ENCODE assay signal across 14 cellular contexts in genomic region chr21:29163381-29164115, GRCh38. TPM values are rescaled to one million over a fixed set of nuclear protein-coding genes. Genes with fewer than 3 reads are reported as not detected.
DNase-seq lines count a peak whose midpoint lies in the region; ATAC-seq, FAIRE-seq and TF ChIP-seq lines count a peak whose summit lies in the region.
"Had no signal": no experiment of that assay in that cellular context is flagged by ENCODE, and none has a peak within 500 bp of the region (broad histone marks: within the 10 kb centered on the region; RNA-seq: fewer than 3 reads in every experiment).

No MANE protein-coding gene starts in this region.

- no peak overlapping the region for H3K27ac Mint-ChIP-seq in T-cell

- H2AFZ ChIP-seq in K562 (ENCODE audit: low read depth, low read length), result no peak overlapping the region

- no peak overlapping the region for H3K4me2 ChIP-seq in K562 (ENCODE audit: insufficient read depth, low read length)

- H3K4me3 Mint-ChIP-seq in T-cell, result no peak overlapping the region
- H3K4me3 Mint-ChIP-seq: naive B cell had no signal

- CTCF ChIA-PET in K562 (lab: Yijun Ruan, JAX; ENCODE audit: low intra/inter-chr PET ratio), result interaction anchor here (0.5 to 1.7 kb wide), 4 partner anchors 135 to 1284 kb away, joined by 3 to 17 read pairs (median 4); partner anchors contain the start of gene BACH1
- CTCF ChIA-PET in T-cell (lab: Charles Lee), result interaction anchor here in 1 of 2 donors (0.6 to 1.6 kb wide), 4 partner anchors 125 to 287 kb away, joined by 4 to 9 read pairs (median 4); no protein-coding TSS in a partner anchor

- H3K36me3 Mint-ChIP-seq in T-cell, result peaks cover 30% of the 10 kb centered on the region

- H3K36me3 ChIP-seq in K562 (ENCODE audit: control insufficient read depth, insufficient read depth, low read length) (no peaks in the 10 kb centered on the region), thoracic aorta (no peaks in the 10 kb centered on the region)
- H3K36me3 ChIP-seq: colonic mucosa had no signal

- no peak for TF ChIP-seq POLR2A in K562 (conservative IDR thresholded peaks at IDR 0.05)

- H3K9me3 Mint-ChIP-seq in T-cell, result no peaks in the 10 kb centered on the region
- H3K9me3 Mint-ChIP-seq: naive B cell had no signal

- ATAC-seq in K562 (peak; percentile 55), right cardiac atrium (peak; percentile 81 to 82), thoracic aorta (ENCODE audit: insufficient number of reproducible peaks, low FRiP score, low read depth) (no peak), T-cell (replicated peaks in 1 of 4) (no peak)

- FAIRE-seq in K562 (lab: Jason Lieb, UNC), result no peak

- H3K4me1 ChIP-seq in K562 (replicated peaks in 1 of 2; ENCODE audit: control insufficient read depth in 2 of 2, insufficient read depth in 2 of 2, low read length in 2 of 2) (no peaks in the 10 kb centered on the region), right cardiac atrium (ENCODE audit: control insufficient read depth, insufficient read depth, low read length) (no peaks in the 10 kb centered on the region), thoracic aorta (ENCODE audit: control insufficient read depth in 1 of 2, low read depth in 2 of 2) (peaks cover 28 to 32% of the 10 kb centered on the region in 2 donors)
- H3K4me1 ChIP-seq: colonic mucosa had no signal

- TF ChIP-seq CTCF in HL-60 (IDR thresholded peaks at IDR 0.05; ENCODE audit: insufficient read depth, low read length) (no peak), K562 (IDR thresholded peaks at IDR 0.05 in 2 of 3, conservative IDR thresholded peaks at IDR 0.05 in 1 of 3; ENCODE audit: insufficient read depth in 2 of 3, low read depth in 1 of 3, low read length in 3 of 3) (no peak), thoracic aorta (IDR thresholded peaks at IDR 0.05) (no peak)

- TF ChIP-seq EP300 in K562 (IDR thresholded peaks at IDR 0.05; ENCODE audit: low read length), result no peak

- H3K79me2 ChIP-seq in K562 (ENCODE audit: control insufficient read depth, insufficient read depth, low read length), result no peaks in the 10 kb centered on the region

- no peaks in the 10 kb centered on the region for H3K9me3 ChIP-seq in K562 (replicated peaks; ENCODE audit: control insufficient read depth, insufficient read depth, low read depth, low read length)
- no peaks in the 10 kb centered on the region for H3K9me3 ChIP-seq in right cardiac atrium (ENCODE audit: control insufficient read depth, low read length)
- no peaks in the 10 kb centered on the region for H3K9me3 ChIP-seq in thoracic aorta
- H3K9me3 ChIP-seq: colonic mucosa had no signal

- H3K9me1 ChIP-seq in K562 (ENCODE audit: control insufficient read depth, insufficient read depth, low read length), result no peaks in the 10 kb centered on the region

- H3K4me3 ChIP-seq in HL-60 (replicated peaks; ENCODE audit: insufficient read depth, low read length) (no peak overlapping the region), K562 (no peak overlapping the region), right cardiac atrium (ENCODE audit: low read length) (no peak overlapping the region), thoracic aorta (peak overlapping the region; percentile 25)
- H3K4me3 ChIP-seq: colonic mucosa had no signal

- TF ChIP-seq RAD21 in K562 (CRISPR knock-in tag; conservative IDR thresholded peaks at IDR 0.05 in 1 of 2, IDR thresholded peaks at IDR 0.05 in 1 of 2), result no peak

- POLR2A ChIA-PET in K562 (lab: Yijun Ruan, JAX) (interaction anchor here (0.6 to 1.4 kb wide), 2 partner anchors 139 to 739 kb away, joined by 3 to 4 read pairs; no protein-coding TSS in a partner anchor), T-cell (lab: Charles Lee) (interaction anchor here in 1 of 2 donors (0.6 kb wide), 1 partner anchor 22 kb away, joined by 3 read pairs; no protein-coding TSS in a partner anchor)

- peak overlapping the region; percentile 58 for H3K27ac ChIP-seq in HL-60 (replicated peaks)
- H3K27ac ChIP-seq in K562 (ENCODE audit: extremely low read depth, low read depth, low read length), result no peak overlapping the region
- peak overlapping the region; percentile 68 for H3K27ac ChIP-seq in right cardiac atrium (ENCODE audit: low read length)
- H3K27ac ChIP-seq in thoracic aorta, result peak overlapping the region; percentile 88 to 89
- H3K27ac ChIP-seq: colonic mucosa had no signal

- intact Hi-C loops in K562 (cut with micrococcal nuclease) (loop anchor here (1.0 to 5.0 kb wide), 5 partner anchors 73 to 686 kb away; partner anchors contain the start of gene BACH1), right cardiac atrium (cut with DNase I) (loop anchor here in 2 of 4 donors (5.0 kb wide), 1 partner anchor 209 kb away; no protein-coding TSS in a partner anchor)

- no peaks in the 10 kb centered on the region for H4K20me1 ChIP-seq in K562 (replicated peaks; ENCODE audit: control insufficient read depth, insufficient read depth, low read length)

- no peak overlapping the region for H3K9ac ChIP-seq in K562 (ENCODE audit: insufficient read depth in 1 of 2, low read depth in 2 of 2, low read length in 2 of 2)

- in situ Hi-C loops in K562 (cut with MboI), result no loop called here

- H3K27me3 Mint-ChIP-seq in T-cell, result no peaks in the 10 kb centered on the region
- H3K27me3 Mint-ChIP-seq: naive B cell had no signal

- no TSS peak for BruUV-seq in K562 (replicated peaks; lab: Mats Ljungman, UMichigan)

- H3K4me1 Mint-ChIP-seq in T-cell, result no peaks in the 10 kb centered on the region
- H3K4me1 Mint-ChIP-seq: naive B cell had no signal

- peak; percentile 38 to 58 for DNase-seq in HL-60 (ENCODE audit: low read depth in 1 of 2, low spot score in 1 of 2)
- DNase-seq in K562 (ENCODE audit: extremely low read depth in 1 of 4, low spot score in 3 of 4), result no peak
- DNase-seq in right cardiac atrium, result peak; percentile 49 to 72 (median 62)
- DNase-seq in thoracic aorta (ENCODE audit: low spot score), result no peak
- DNase-seq in HUDEP-2 (lab: John Stamatoyannopoulos, UW; ENCODE audit: unreplicated experiment in 76 of 76), result no peak
- DNase-seq in T-cell, result no peak
- DNase-seq in KG1 (lab: John Stamatoyannopoulos, UW), result no peak
- no peak for DNase-seq in activated CD8-positive, alpha-beta memory T cell treated with anti-CD3 and anti-CD28 coated beads, Interleukin-2, amount 50 U/mL, for 48 hours
- DNase-seq: activated CD4-positive, CD25-positive, alpha-beta regulatory T cell treated with anti-CD3 and anti-CD28 coated beads, Interleukin-2, amount 50 U/mL, for 72 hours; activated effector memory CD4-positive, alpha-beta T cell treated with anti-CD3 and anti-CD28 coated beads, Interleukin-2, amount 50 U/mL, for 16 hours; colonic mucosa; naive B cell; stimulated activated CD4-positive, alpha-beta T cell treated with anti-CD3 and anti-CD28 coated beads, Interleukin-12 subunit alpha, Interleukin-12 subunit beta, amount 100 ng/mL, for 4 hours; stimulated activated CD8-positive, alpha-beta memory T cell treated with anti-CD3 and anti-CD28 coated beads, Interleukin-4, amount 100 ng/mL, for 48 hours had no signal

- 35% methylated on average over 8 of the region's 8 CpGs for WGBS in K562 (ENCODE audit: insufficient coverage, low coverage, missing lambda C conversion rate)
- 76% methylated on average over 8 of the region's 8 CpGs for WGBS in right cardiac atrium

- no peaks in the 10 kb centered on the region for H3K27me3 ChIP-seq in HL-60 (ENCODE audit: insufficient read depth, poor library complexity, severe bottlenecking)
- peaks cover 3 to 4% of the 10 kb centered on the region in 2 experiments; a peak in 3 of 5 replicates for H3K27me3 ChIP-seq in K562 (ENCODE audit: control insufficient read depth in 2 of 2, insufficient read depth in 2 of 2, low read length in 2 of 2)
- H3K27me3 ChIP-seq in right cardiac atrium (ENCODE audit: control insufficient read depth, insufficient read depth), result no peaks in the 10 kb centered on the region
- H3K27me3 ChIP-seq in thoracic aorta (replicated peaks; ENCODE audit: insufficient read depth), result no peaks in the 10 kb centered on the region
- H3K27me3 ChIP-seq: colonic mucosa had no signal

TF ChIP-seq in K562, 482 proteins besides CTCF, POLR2A, EP300 and RAD21 (continues in another document):
- TF ChIP-seq ZNF384 (IDR thresholded peaks at IDR 0.05; ENCODE audit: low read depth, low read length) (peak; percentile 67; the same call in 1 of the 2 replicates), ZNF263 (CRISPR knock-in tag; IDR thresholded peaks at IDR 0.05; ENCODE audit: borderline replicate concordance) (no peak), ATF3 (IDR thresholded peaks at IDR 0.05) (peak; percentile 82), ATF3 (CRISPR knock-in tag; conservative IDR thresholded peaks at IDR 0.05) (no peak)

RNA-seq across cellular contexts. Expression of gene MAP3K7CL, which starts 33.1 kb away (rescaled TPM):
- total RNA-seq in K562 (2011; cell fraction: chromatin; rRNA removed; ENCODE audit: low replicate concordance), result 0.14 TPM in 1 of 2 replicates, not detected in the other
- 0.50 TPM in 1 of 2 replicates, not detected in the other for total RNA-seq in K562 (2011; cell fraction: nucleolus; rRNA removed)
- total RNA-seq in K562 (2011; cell fraction: nucleoplasm; rRNA removed), result not detected in 2 replicates
- not detected in 2 replicates for total RNA-seq in K562 (2014; rRNA removed)
- not detected in 2 replicates for total RNA-seq in K562 (2014; rRNA removed; fragmentation: Illumina TruSeq; extraction: Trizol)
- total RNA-seq in K562 (2015; rRNA removed; fragmentation: Illumina TruSeq; extraction: Trizol), result not detected in 2 replicates
- total RNA-seq in K562 (2021), result 0.13 TPM in 1 of 2 replicates, not detected in the other
- 0.07 and 0.14 TPM in 2 replicates for polyA plus RNA-seq in K562 (2011; rRNA removed)
- 0.06 TPM in 1 of 2 replicates, not detected in the other for polyA plus RNA-seq in K562 (2011; cell fraction: cytosol; rRNA removed)
- polyA plus RNA-seq in K562 (2011; cell fraction: nucleus; rRNA removed), result 0.32 TPM in 1 of 2 replicates, not detected in the other
- polyA plus RNA-seq in K562 (2012), result 0.04 and 0.12 TPM in 2 replicates
- polyA plus RNA-seq in K562 (2014; fragmentation: Illumina TruSeq; extraction: Trizol), result 0.10 TPM in 1 of 2 replicates, not detected in the other
- under 1 TPM in 1 of 2 experiments, not detected in 1; 0.15 TPM for polyA plus RNA-seq in K562 (2014; fragmentation: Nextera tagmentation; extraction: Ambion mirVana)
- 0.13 TPM in 1 of 2 replicates, not detected in the other for polyA plus RNA-seq in K562 (2014; rRNA removed)
- not detected in 2 replicates for polyA minus RNA-seq in K562 (2011; rRNA and poly(A)+ RNA removed)
- polyA minus RNA-seq in K562 (2011; cell fraction: cytosol; rRNA and poly(A)+ RNA removed), result not detected in 2 replicates
- not detected in 2 replicates for polyA minus RNA-seq in K562 (2011; cell fraction: nucleus; rRNA and poly(A)+ RNA removed)
- 1 to 10 TPM; 1.8 to 6.0 (median 3.3) TPM for total RNA-seq in right cardiac atrium
- 3.2 TPM for polyA plus RNA-seq in right cardiac atrium
- 10 to 100 TPM; 20.3 to 41.2 TPM for total RNA-seq in thoracic aorta
- 1 to 10 TPM; 4.8 to 9.1 (median 7.4) TPM for total RNA-seq in T-cell

Comparison
In these comparisons a context has a peak if more than half of its experiments do, and no peak if none do; other contexts are left out.
1. DNase-seq: peak in HL-60 (2 of 2) and right cardiac atrium (3 of 3); none in K562 (0 of 4), thoracic aorta (single experiment), HUDEP-2 (0 of 76), T-cell (0 of 34), KG1 (single experiment) and activated CD8-positive, alpha-beta memory T cell treated with anti-CD3 and anti-CD28 coated beads, Interleukin-2, amount 50 U/mL, for 48 hours (single experiment).
2. ATAC-seq: peak in K562 (single experiment) and right cardiac atrium (2 of 2); none in thoracic aorta (single experiment) and T-cell (0 of 4).